9 cellular contexts compared by ENCODE assay signal in genomic region chr12:89166525-89166934, GRCh38.
DNase-seq lines count a peak whose midpoint lies in the region; ATAC-seq and TF ChIP-seq lines count a peak whose summit lies in the region.
"Had no signal": no experiment of that assay in that cellular context is flagged by ENCODE, and none has a peak within 500 bp of the region (broad histone marks: within the 10 kb centered on the region; RNA-seq: fewer than 3 reads in every experiment).

No MANE protein-coding gene starts in this region.

- no peak overlapping the region for H3K4me3 ChIP-seq in gastrocnemius medialis

- intact Hi-C loops in gastrocnemius medialis (cut with DNase I; ENCODE audit: low total_unique reads) = no loop called here

- TF ChIP-seq POLR2A in gastrocnemius medialis (IDR thresholded peaks at IDR 0.05) = no peak

- peak; percentile 97 for ATAC-seq in GM18858 (IDR thresholded peaks at IDR 0.05; ENCODE audit: unreplicated experiment)
- peak; percentile 79 for ATAC-seq in HG02759 (IDR thresholded peaks at IDR 0.05; ENCODE audit: unreplicated experiment)
- no peak for ATAC-seq in gastrocnemius medialis
- ATAC-seq: Panc1 had no signal

- H3K36me3 ChIP-seq in gastrocnemius medialis = no peaks in the 10 kb centered on the region

- no peak overlapping the region for H3K27ac ChIP-seq in gastrocnemius medialis

- peaks cover 0 to 13% of the 10 kb centered on the region in 2 donors for H3K4me1 ChIP-seq in gastrocnemius medialis

- DNase-seq in OCI-M1 (lab: John Stamatoyannopoulos, UW) (peak; percentile 87), inferior parietal cortex (ENCODE audit: extremely low spot score) (peak; percentile 38), Ammon's horn (ENCODE audit: low spot score) (no peak), gastrocnemius medialis (no peak), NCI-H524 (lab: John Stamatoyannopoulos, UW) (no peak)
- DNase-seq in NK-92 treated with Interleukin-12 subunit alpha and Interleukin-12 subunit beta, amount 100 ng/mL, for 24 hours (lab: John Stamatoyannopoulos, UW) = no peak

- in situ Hi-C loops in gastrocnemius medialis (cut with MboI; ENCODE audit: low sequenced_read_pairs in 4 of 4) = no loop called here

- no peaks in the 10 kb centered on the region for H3K27me3 ChIP-seq in gastrocnemius medialis

- H3K9me3 ChIP-seq in gastrocnemius medialis = no peaks in the 10 kb centered on the region

- no peak for TF ChIP-seq CTCF in gastrocnemius medialis (IDR thresholded peaks at IDR 0.05 in 4 of 5, conservative IDR thresholded peaks at IDR 0.05 in 1 of 5)

Comparison
In these comparisons a context has a peak if more than half of its experiments do, and no peak if none do; other contexts are left out.
1. ATAC-seq: peak in GM18858 (single experiment) and HG02759 (single experiment); none in gastrocnemius medialis (0 of 2).
2. DNase-seq: peak in OCI-M1 (single experiment) and inferior parietal cortex (single experiment); none in Ammon's horn (single experiment), gastrocnemius medialis (0 of 2), NCI-H524 (0 of 2) and NK-92 treated with Interleukin-12 subunit alpha and Interleukin-12 subunit beta, amount 100 ng/mL, for 24 hours (single experiment).